2 cellular contexts compared by ENCODE assay signal in the genomic region with DNA sequence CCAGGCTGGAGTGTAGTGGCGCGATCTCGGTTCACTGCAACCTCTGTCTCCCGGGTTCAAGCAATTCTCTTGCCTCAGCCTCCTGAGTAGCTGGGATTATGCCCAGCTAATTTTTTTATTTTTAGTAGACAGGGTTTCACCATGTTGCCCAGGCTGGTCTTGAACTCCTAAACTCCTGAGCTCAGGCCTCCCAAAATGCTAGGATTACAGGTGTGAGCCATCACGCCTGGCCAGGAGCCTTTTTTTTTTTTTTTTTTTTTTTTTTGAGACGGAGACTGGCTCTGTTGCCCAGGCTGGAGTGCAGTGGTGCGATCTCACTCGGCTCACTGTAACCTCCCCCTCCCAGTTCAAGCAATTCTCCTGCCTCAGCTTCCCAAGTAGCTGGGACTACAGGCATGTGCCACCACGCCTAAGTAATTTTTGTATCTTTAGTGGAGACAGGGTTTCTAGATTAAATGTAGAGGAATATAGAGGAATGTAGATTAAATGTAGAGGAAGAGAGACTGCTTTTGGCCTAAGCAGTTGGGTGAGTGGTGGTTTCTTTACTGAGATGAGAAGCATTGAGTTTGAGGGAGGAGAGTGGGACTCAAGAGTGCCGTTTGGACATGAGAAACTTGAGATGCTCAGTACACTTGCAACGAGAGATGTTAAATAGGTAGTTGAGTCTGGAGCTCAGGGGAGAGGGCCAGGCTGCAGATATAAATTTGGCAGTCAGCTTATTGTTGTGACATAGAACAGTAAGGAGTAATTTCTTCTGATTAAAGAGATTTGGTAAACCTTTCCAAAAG.
TF ChIP-seq lines count a peak whose summit lies in the region.

No MANE protein-coding gene starts in this region.

TF ChIP-seq in SK-N-SH treated with all-trans-retinoic acid at 6 μM for 48 hours, 23 proteins besides CTCF, POLR2A, EP300 and RAD21:
- TF ChIP-seq PATZ1 (CRISPR knock-in tag; IDR thresholded peaks at IDR 0.05; ENCODE audit: borderline replicate concordance) (no peak), ARNTL (CRISPR knock-in tag; IDR thresholded peaks at IDR 0.05; ENCODE audit: borderline replicate concordance, low read depth) (no peak), ISL1 (CRISPR knock-in tag; IDR thresholded peaks at IDR 0.05) (no peak), GLIS3 (CRISPR knock-in tag; IDR thresholded peaks at IDR 0.05) (no peak), RARB (CRISPR knock-in tag; IDR thresholded peaks at IDR 0.05) (no peak), TCF4 (CRISPR knock-in tag; IDR thresholded peaks at IDR 0.05; ENCODE audit: borderline replicate concordance) (no peak), BACH2 (CRISPR knock-in tag; IDR thresholded peaks at IDR 0.05; ENCODE audit: borderline replicate concordance) (no peak), ZNF8 (CRISPR knock-in tag; IDR thresholded peaks at IDR 0.05) (no peak), ZNF70 (CRISPR knock-in tag; IDR thresholded peaks at IDR 0.05) (no peak), PPARA (CRISPR knock-in tag; IDR thresholded peaks at IDR 0.05; ENCODE audit: borderline replicate concordance) (no peak), CSDC2 (CRISPR knock-in tag; IDR thresholded peaks at IDR 0.05) (no peak), OSR1 (CRISPR knock-in tag; IDR thresholded peaks at IDR 0.05) (no peak), ZFP30 (CRISPR knock-in tag; IDR thresholded peaks at IDR 0.05) (no peak)
- TF ChIP-seq, protein P1, sequence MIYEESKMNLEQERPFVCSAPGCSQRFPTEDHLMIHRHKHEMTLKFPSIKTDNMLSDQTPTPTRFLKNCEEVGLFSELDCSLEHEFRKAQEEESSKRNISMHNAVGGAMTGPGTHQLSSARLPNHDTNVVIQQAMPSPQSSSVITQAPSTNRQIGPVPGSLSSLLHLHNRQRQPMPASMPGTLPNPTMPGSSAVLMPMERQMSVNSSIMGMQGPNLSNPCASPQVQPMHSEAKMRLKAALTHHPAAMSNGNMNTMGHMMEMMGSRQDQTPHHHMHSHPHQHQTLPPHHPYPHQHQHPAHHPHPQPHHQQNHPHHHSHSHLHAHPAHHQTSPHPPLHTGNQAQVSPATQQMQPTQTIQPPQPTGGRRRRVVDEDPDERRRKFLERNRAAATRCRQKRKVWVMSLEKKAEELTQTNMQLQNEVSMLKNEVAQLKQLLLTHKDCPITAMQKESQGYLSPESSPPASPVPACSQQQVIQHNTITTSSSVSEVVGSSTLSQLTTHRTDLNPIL (CRISPR knock-in tag; IDR thresholded peaks at IDR 0.05; ENCODE audit: low read depth): no peak
- TF ChIP-seq, protein P2, sequence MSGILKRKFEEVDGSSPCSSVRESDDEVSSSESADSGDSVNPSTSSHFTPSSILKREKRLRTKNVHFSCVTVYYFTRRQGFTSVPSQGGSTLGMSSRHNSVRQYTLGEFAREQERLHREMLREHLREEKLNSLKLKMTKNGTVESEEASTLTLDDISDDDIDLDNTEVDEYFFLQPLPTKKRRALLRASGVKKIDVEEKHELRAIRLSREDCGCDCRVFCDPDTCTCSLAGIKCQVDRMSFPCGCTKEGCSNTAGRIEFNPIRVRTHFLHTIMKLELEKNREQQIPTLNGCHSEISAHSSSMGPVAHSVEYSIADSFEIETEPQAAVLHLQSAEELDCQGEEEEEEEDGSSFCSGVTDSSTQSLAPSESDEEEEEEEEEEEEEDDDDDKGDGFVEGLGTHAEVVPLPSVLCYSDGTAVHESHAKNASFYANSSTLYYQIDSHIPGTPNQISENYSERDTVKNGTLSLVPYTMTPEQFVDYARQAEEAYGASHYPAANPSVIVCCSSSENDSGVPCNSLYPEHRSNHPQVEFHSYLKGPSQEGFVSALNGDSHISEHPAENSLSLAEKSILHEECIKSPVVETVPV (CRISPR knock-in tag; IDR thresholded peaks at IDR 0.05): no peak
TF ChIP-seq in SK-N-SH treated with all-trans-retinoic acid at 6 μM for 48 hours: peak in this region for 0.

TF ChIP-seq in SK-N-SH, 30 proteins besides CTCF, POLR2A, EP300 and RAD21:
- TF ChIP-seq YY1 (IDR thresholded peaks at IDR 0.05; ENCODE audit: low read depth) (no peak), MXI1 (IDR thresholded peaks at IDR 0.05; ENCODE audit: low read depth, low read length) (no peak), ELF1 (IDR thresholded peaks at IDR 0.05) (no peak), RFX5 (IDR thresholded peaks at IDR 0.05; ENCODE audit: low read length) (no peak), FOSL2 (IDR thresholded peaks at IDR 0.05; ENCODE audit: borderline replicate concordance, low read depth) (no peak)
- TF ChIP-seq, protein P3, sequence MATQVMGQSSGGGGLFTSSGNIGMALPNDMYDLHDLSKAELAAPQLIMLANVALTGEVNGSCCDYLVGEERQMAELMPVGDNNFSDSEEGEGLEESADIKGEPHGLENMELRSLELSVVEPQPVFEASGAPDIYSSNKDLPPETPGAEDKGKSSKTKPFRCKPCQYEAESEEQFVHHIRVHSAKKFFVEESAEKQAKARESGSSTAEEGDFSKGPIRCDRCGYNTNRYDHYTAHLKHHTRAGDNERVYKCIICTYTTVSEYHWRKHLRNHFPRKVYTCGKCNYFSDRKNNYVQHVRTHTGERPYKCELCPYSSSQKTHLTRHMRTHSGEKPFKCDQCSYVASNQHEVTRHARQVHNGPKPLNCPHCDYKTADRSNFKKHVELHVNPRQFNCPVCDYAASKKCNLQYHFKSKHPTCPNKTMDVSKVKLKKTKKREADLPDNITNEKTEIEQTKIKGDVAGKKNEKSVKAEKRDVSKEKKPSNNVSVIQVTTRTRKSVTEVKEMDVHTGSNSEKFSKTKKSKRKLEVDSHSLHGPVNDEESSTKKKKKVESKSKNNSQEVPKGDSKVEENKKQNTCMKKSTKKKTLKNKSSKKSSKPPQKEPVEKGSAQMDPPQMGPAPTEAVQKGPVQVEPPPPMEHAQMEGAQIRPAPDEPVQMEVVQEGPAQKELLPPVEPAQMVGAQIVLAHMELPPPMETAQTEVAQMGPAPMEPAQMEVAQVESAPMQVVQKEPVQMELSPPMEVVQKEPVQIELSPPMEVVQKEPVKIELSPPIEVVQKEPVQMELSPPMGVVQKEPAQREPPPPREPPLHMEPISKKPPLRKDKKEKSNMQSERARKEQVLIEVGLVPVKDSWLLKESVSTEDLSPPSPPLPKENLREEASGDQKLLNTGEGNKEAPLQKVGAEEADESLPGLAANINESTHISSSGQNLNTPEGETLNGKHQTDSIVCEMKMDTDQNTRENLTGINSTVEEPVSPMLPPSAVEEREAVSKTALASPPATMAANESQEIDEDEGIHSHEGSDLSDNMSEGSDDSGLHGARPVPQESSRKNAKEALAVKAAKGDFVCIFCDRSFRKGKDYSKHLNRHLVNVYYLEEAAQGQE (IDR thresholded peaks at IDR 0.05; ENCODE audit: low read depth, low read length): no peak
